In genomic region chr5:141851195-141851874, GRCh38 we compare ENCODE assay signal across 1 cellular context.
TF ChIP-seq lines count a peak whose summit lies in the region.

No MANE protein-coding gene starts in this region.

TF ChIP-seq in SK-N-SH treated with all-trans-retinoic acid at 6 μM for 48 hours, 23 proteins besides CTCF, POLR2A, EP300 and RAD21 (continued from another document):
- TF ChIP-seq ZFP3 (CRISPR knock-in tag; IDR thresholded peaks at IDR 0.05) = no peak
- no peak for TF ChIP-seq POU6F1 (CRISPR knock-in tag; IDR thresholded peaks at IDR 0.05; ENCODE audit: borderline replicate concordance, low read depth)
- no peak for TF ChIP-seq ZNF70 (CRISPR knock-in tag; IDR thresholded peaks at IDR 0.05)
- no peak for TF ChIP-seq CSDC2 (CRISPR knock-in tag; IDR thresholded peaks at IDR 0.05)
- no peak for TF ChIP-seq ZNF8 (CRISPR knock-in tag; IDR thresholded peaks at IDR 0.05)
- TF ChIP-seq ZFP30 (CRISPR knock-in tag; IDR thresholded peaks at IDR 0.05) = no peak
TF ChIP-seq in SK-N-SH treated with all-trans-retinoic acid at 6 μM for 48 hours: peak in this region for 0.
